10 cellular contexts compared by ENCODE assay signal in the genomic region with DNA sequence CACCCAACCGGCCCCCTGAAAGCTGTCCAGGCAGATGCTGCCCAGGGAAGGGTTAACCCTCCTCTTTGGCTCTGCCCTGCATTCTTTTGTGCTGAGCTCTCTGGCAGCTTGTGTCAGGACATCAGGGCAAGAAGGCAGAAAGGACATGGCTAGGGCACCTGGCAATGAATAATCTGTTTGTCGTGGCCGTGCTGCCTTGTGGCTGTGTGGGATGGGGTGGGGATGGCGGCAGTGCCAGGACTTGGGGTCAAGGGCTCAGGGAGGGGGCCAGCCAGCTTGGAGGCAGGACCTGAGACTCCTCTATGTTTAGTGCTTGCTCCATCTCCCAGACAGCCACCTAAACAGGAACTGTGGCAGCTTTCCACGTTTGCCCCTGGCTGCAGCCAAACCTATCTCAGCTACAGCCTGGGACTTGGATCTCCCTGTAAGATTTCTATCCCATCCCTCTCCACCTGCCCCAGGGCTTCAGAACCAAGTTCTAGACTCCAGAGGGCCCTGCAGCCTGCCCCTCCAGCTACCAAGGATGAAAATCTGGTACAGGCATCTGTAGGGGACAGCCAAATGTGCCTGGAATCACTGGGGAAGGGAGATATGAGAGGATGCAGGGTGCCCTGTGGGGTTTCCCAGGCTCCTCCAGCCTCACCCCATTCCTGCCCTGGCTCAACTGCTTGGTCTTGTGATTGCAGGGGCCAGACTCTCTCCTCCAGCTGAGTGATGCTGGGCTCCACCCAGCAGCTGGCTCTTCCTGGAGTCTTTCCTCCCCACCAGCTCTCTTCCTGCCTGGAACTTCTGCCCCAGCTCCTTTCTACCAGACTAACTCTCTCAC. TPM values are rescaled to one million over a fixed set of nuclear protein-coding genes. Genes with fewer than 3 reads are reported as not detected.
DNase-seq lines count a peak whose midpoint lies in the region; ATAC-seq and TF ChIP-seq lines count a peak whose summit lies in the region.
"Had no signal": no experiment of that assay in that cellular context is flagged by ENCODE, and none has a peak within 500 bp of the region (broad histone marks: within the 10 kb centered on the region; RNA-seq: fewer than 3 reads in every experiment).

No MANE protein-coding gene starts in this region.

- H3K27me3 ChIP-seq in gastrocnemius medialis (no peaks in the 10 kb centered on the region), WERI-Rb-1 (ENCODE audit: insufficient read depth, low read depth, severe bottlenecking) (no peaks in the 10 kb centered on the region)

- H3K9me3 ChIP-seq in gastrocnemius medialis: no peaks in the 10 kb centered on the region
- no peaks in the 10 kb centered on the region for H3K9me3 ChIP-seq in WERI-Rb-1 (ENCODE audit: severe bottlenecking)

- TF ChIP-seq CTCF in gastrocnemius medialis (IDR thresholded peaks at IDR 0.05 in 4 of 5, conservative IDR thresholded peaks at IDR 0.05 in 1 of 5) (no peak), WERI-Rb-1 (IDR thresholded peaks at IDR 0.05; ENCODE audit: low read depth, low read length) (no peak)

- TF ChIP-seq POLR2A in gastrocnemius medialis (IDR thresholded peaks at IDR 0.05): no peak

- intact Hi-C loops in left ventricle myocardium superior (cut with micrococcal nuclease): no loop called here
- intact Hi-C loops in gastrocnemius medialis (cut with DNase I; ENCODE audit: low total_unique reads): no loop called here

- H3K4me1 ChIP-seq in gastrocnemius medialis: peaks cover 9 to 14% of the 10 kb centered on the region in 2 donors

- ATAC-seq in SK-N-SH treated with all-trans-retinoic acid at 6 μM for 48 hours: peak; percentile 90
- ATAC-seq in left ventricle myocardium superior: peak; percentile 80
- ATAC-seq in gastrocnemius medialis: peak; percentile 62 to 66

- in situ Hi-C loops in gastrocnemius medialis (cut with MboI; ENCODE audit: low sequenced_read_pairs in 4 of 4): loop anchor here in 2 of 4 donors (10.0 kb wide), 1 partner anchor 98 kb away; a partner anchor contains a TSS

- H3K4me3 ChIP-seq in gastrocnemius medialis: no peak overlapping the region
- H3K4me3 ChIP-seq in WERI-Rb-1 (ENCODE audit: low read depth, low read length): no peak overlapping the region

- no peaks in the 10 kb centered on the region for H3K36me3 ChIP-seq in gastrocnemius medialis
- H3K36me3 ChIP-seq in WERI-Rb-1: no peaks in the 10 kb centered on the region

- DNase-seq in EL (peak; percentile 48), left ventricle myocardium superior (peak; percentile 77), gastrocnemius medialis (no peak), WERI-Rb-1 (no peak), NCI-H748 treated with DMSO at 0.1 percent for 48 hours (lab: John Stamatoyannopoulos, UW) (no peak), DMS114 treated with DMSO at 0.1 percent for 48 hours (lab: John Stamatoyannopoulos, UW; ENCODE audit: unreplicated experiment) (no peak), OCI-M1 (lab: John Stamatoyannopoulos, UW) (no peak)
- DNase-seq: activated CD8-positive, alpha-beta memory T cell treated with anti-CD3 and anti-CD28 coated beads, Interleukin-2, amount 50 U/mL, for 4 hours had no signal

- H3K27ac ChIP-seq in gastrocnemius medialis (peak overlapping the region in 1 of 4 donors; percentile 61), WERI-Rb-1 (no peak overlapping the region)

TF ChIP-seq in SK-N-SH treated with all-trans-retinoic acid at 6 μM for 48 hours, 23 proteins besides CTCF, POLR2A, EP300 and RAD21:
- no peak for TF ChIP-seq RARB (CRISPR knock-in tag; IDR thresholded peaks at IDR 0.05)
- no peak for TF ChIP-seq ARNTL (CRISPR knock-in tag; IDR thresholded peaks at IDR 0.05; ENCODE audit: borderline replicate concordance, low read depth)
- TF ChIP-seq ZNF70 (CRISPR knock-in tag; IDR thresholded peaks at IDR 0.05): no peak
- no peak for TF ChIP-seq ESRRG (CRISPR knock-in tag; IDR thresholded peaks at IDR 0.05)
- TF ChIP-seq, protein P1, sequence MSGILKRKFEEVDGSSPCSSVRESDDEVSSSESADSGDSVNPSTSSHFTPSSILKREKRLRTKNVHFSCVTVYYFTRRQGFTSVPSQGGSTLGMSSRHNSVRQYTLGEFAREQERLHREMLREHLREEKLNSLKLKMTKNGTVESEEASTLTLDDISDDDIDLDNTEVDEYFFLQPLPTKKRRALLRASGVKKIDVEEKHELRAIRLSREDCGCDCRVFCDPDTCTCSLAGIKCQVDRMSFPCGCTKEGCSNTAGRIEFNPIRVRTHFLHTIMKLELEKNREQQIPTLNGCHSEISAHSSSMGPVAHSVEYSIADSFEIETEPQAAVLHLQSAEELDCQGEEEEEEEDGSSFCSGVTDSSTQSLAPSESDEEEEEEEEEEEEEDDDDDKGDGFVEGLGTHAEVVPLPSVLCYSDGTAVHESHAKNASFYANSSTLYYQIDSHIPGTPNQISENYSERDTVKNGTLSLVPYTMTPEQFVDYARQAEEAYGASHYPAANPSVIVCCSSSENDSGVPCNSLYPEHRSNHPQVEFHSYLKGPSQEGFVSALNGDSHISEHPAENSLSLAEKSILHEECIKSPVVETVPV (CRISPR knock-in tag; IDR thresholded peaks at IDR 0.05): no peak
- TF ChIP-seq, protein P2, sequence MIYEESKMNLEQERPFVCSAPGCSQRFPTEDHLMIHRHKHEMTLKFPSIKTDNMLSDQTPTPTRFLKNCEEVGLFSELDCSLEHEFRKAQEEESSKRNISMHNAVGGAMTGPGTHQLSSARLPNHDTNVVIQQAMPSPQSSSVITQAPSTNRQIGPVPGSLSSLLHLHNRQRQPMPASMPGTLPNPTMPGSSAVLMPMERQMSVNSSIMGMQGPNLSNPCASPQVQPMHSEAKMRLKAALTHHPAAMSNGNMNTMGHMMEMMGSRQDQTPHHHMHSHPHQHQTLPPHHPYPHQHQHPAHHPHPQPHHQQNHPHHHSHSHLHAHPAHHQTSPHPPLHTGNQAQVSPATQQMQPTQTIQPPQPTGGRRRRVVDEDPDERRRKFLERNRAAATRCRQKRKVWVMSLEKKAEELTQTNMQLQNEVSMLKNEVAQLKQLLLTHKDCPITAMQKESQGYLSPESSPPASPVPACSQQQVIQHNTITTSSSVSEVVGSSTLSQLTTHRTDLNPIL (CRISPR knock-in tag; IDR thresholded peaks at IDR 0.05; ENCODE audit: low read depth): no peak
- TF ChIP-seq GLIS3 (CRISPR knock-in tag; IDR thresholded peaks at IDR 0.05): no peak
- TF ChIP-seq ZFP3 (CRISPR knock-in tag; IDR thresholded peaks at IDR 0.05): no peak
- TF ChIP-seq ISL1 (CRISPR knock-in tag; IDR thresholded peaks at IDR 0.05): no peak
- no peak for TF ChIP-seq PPARA (CRISPR knock-in tag; IDR thresholded peaks at IDR 0.05; ENCODE audit: borderline replicate concordance)

RNA-seq across cellular contexts. Expression of a gene that starts 9.6 kb away (rescaled TPM):
- total RNA-seq in left ventricle myocardium superior: 0.07 TPM
- total RNA-seq in gastrocnemius medialis: under 1 TPM in 2 of 4 donors, not detected in 2; 0.04 to 0.10 TPM
- total RNA-seq: mononuclear cell had no signal

RNA-seq across cellular contexts. Expression of a gene that starts 31.5 kb away (rescaled TPM):
- total RNA-seq in left ventricle myocardium superior (65.1 TPM), gastrocnemius medialis (10 to 100 TPM; 28.2 to 53.5 (median 49.8) TPM)

RNA-seq across cellular contexts. Expression of a gene that starts 47.3 kb away (rescaled TPM):
- total RNA-seq in left ventricle myocardium superior (0.92 TPM), gastrocnemius medialis (under 1 TPM; 0.19 to 0.76 (median 0.49) TPM)

Comparison
In these comparisons a context has a peak if more than half of its experiments do, and no peak if none do; other contexts are left out.
1. DNase-seq: peak in EL (single experiment) and left ventricle myocardium superior (single experiment); none in gastrocnemius medialis (0 of 2), WERI-Rb-1 (single experiment), NCI-H748 treated with DMSO at 0.1 percent for 48 hours (single experiment), DMS114 treated with DMSO at 0.1 percent for 48 hours (single experiment) and OCI-M1 (single experiment).
2. Peak in every context shown above with its lines, with median percentiles within 50 percentile points of each other: ATAC-seq.